In the genomic region with DNA sequence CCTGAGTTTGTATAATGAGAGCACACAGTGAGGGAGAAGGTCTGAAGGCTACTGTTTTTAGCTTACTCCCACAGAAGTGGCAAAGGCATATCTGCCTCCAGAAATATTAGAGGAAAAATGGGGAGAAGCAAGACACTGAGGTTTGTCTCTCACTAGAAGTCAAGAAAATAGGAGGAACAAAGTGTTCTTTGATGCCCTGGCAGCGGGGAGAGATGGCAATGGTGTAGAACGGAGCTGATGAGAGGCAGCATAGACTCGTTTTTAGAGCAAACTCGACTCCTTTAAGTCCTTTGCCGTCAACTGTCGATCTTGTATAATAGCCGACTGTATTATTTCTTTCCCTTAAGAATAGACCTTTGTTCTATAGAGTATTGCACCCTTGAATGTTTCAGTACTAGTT, we compare ENCODE assay signal across 20 cellular contexts.
DNase-seq lines count a peak whose midpoint lies in the region; ATAC-seq and TF ChIP-seq lines count a peak whose summit lies in the region.
"Had no signal": no experiment of that assay in that cellular context is flagged by ENCODE, and none has a peak within 500 bp of the region (broad histone marks: within the 10 kb centered on the region; RNA-seq: fewer than 3 reads in every experiment).

No MANE protein-coding gene starts in this region.

- H3K4me1 Mint-ChIP-seq in activated naive CD4-positive, alpha-beta T cell treated with anti-CD3 and anti-CD28 coated beads, Interleukin-2, amount 50 U/mL, for 24 hours = peaks cover 93% of the 10 kb centered on the region
- peaks cover 68% of the 10 kb centered on the region for H3K4me1 Mint-ChIP-seq in memory B cell
- no peaks in the 10 kb centered on the region for H3K4me1 Mint-ChIP-seq in glutamatergic neuron (ENCODE audit: low read depth, unreplicated experiment)
- H3K4me1 Mint-ChIP-seq in H9 = peaks cover 8% of the 10 kb centered on the region in 2 experiments

- no peak overlapping the region for H2BK120ac ChIP-seq in H9 (ENCODE audit: low read depth, low read length, poor library complexity, severe bottlenecking)

- H3K36me3 Mint-ChIP-seq in activated naive CD4-positive, alpha-beta T cell treated with anti-CD3 and anti-CD28 coated beads, Interleukin-2, amount 50 U/mL, for 24 hours = no peaks in the 10 kb centered on the region
- H3K36me3 Mint-ChIP-seq in activated naive CD4-positive, alpha-beta T cell treated with anti-CD3 and anti-CD28 coated beads, Interleukin-2, amount 50 U/mL, for 72 hours = peaks cover 5% of the 10 kb centered on the region in 2 donors
- peaks cover 10% of the 10 kb centered on the region for H3K36me3 Mint-ChIP-seq in memory B cell
- H3K36me3 Mint-ChIP-seq in glutamatergic neuron (ENCODE audit: unreplicated experiment) = no peaks in the 10 kb centered on the region
- no peaks in the 10 kb centered on the region for H3K36me3 Mint-ChIP-seq in H9 (ENCODE audit: insufficient read depth in 1 of 3, low read depth in 3 of 3)
- H3K36me3 Mint-ChIP-seq: WTC11 had no signal

- no peaks in the 10 kb centered on the region for H3K27me3 Mint-ChIP-seq in activated naive CD4-positive, alpha-beta T cell treated with anti-CD3 and anti-CD28 coated beads, Interleukin-2, amount 50 U/mL, for 24 hours
- H3K27me3 Mint-ChIP-seq in memory B cell = no peaks in the 10 kb centered on the region
- H3K27me3 Mint-ChIP-seq in glutamatergic neuron (ENCODE audit: unreplicated experiment) = no peaks in the 10 kb centered on the region
- no peaks in the 10 kb centered on the region for H3K27me3 Mint-ChIP-seq in H9 (ENCODE audit: low read depth)

- no peaks in the 10 kb centered on the region for H3K9me3 Mint-ChIP-seq in activated naive CD4-positive, alpha-beta T cell treated with anti-CD3 and anti-CD28 coated beads, Interleukin-2, amount 50 U/mL, for 24 hours
- no peaks in the 10 kb centered on the region for H3K9me3 Mint-ChIP-seq in activated naive CD4-positive, alpha-beta T cell treated with anti-CD3 and anti-CD28 coated beads, Interleukin-2, amount 50 U/mL, for 72 hours
- no peaks in the 10 kb centered on the region for H3K9me3 Mint-ChIP-seq in memory B cell
- no peaks in the 10 kb centered on the region for H3K9me3 Mint-ChIP-seq in glutamatergic neuron (ENCODE audit: unreplicated experiment)
- H3K9me3 Mint-ChIP-seq in H9 = no peaks in the 10 kb centered on the region
- H3K9me3 Mint-ChIP-seq: WTC11 had no signal

- H3K14ac ChIP-seq in H9 (ENCODE audit: insufficient read depth, low read length) = no peak overlapping the region

- H2AFZ ChIP-seq in H9 (ENCODE audit: low read length) = no peak overlapping the region

- no peak overlapping the region for H4K8ac ChIP-seq in H9 (replicated peaks; ENCODE audit: insufficient read length, low read depth, low read length)

- no peak overlapping the region for H3T11ph ChIP-seq in H9 (ENCODE audit: low read length)

- H3K79me1 ChIP-seq in H9 (ENCODE audit: insufficient read depth, low read depth, low read length, poor library complexity, severe bottlenecking) = no peaks in the 10 kb centered on the region

- no peak overlapping the region for H2AK5ac ChIP-seq in H9 (ENCODE audit: insufficient read length, low read length)

- TF ChIP-seq CTCF in glutamatergic neuron (IDR thresholded peaks at IDR 0.05; ENCODE audit: partially characterized antibody, unreplicated experiment) (no peak), H9 (conservative IDR thresholded peaks at IDR 0.05) (no peak)

- no peak overlapping the region for H2BK15ac ChIP-seq in H9 (ENCODE audit: low read depth, low read length)

- H3K4me2 ChIP-seq in H9 (ENCODE audit: insufficient read depth, insufficient read length, low read length) = no peak overlapping the region
- H3K4me2 ChIP-seq: SK-N-SH had no signal

- no CpG with 5 or more reads among the region's 7 CpGs for WGBS in H9 (ENCODE audit: extremely low coverage, insufficient read length, low lambda C conversion rate)

- ATAC-seq in activated naive CD4-positive, alpha-beta T cell treated with anti-CD3 and anti-CD28 coated beads, Interleukin-2, amount 50 U/mL, for 72 hours = no peak
- ATAC-seq in memory B cell (ENCODE audit: low read depth) (no peak), HG02642 (IDR thresholded peaks at IDR 0.05; ENCODE audit: poor library complexity, unreplicated experiment) (no peak)
- ATAC-seq: body of pancreas, PC-3, WTC11 had no signal

- H3K23ac ChIP-seq in H9 (ENCODE audit: insufficient read length, low read depth, low read length) = no peak overlapping the region

- H3K4me1 ChIP-seq in H9 (ENCODE audit: insufficient read depth, low read length) = no peaks in the 10 kb centered on the region
- H3K4me1 ChIP-seq: body of pancreas had no signal

- H4K91ac ChIP-seq in H9 (ENCODE audit: insufficient read length, low read depth, low read length) = no peak overlapping the region

- no peak overlapping the region for H2BK12ac ChIP-seq in H9 (ENCODE audit: insufficient read length, low read depth, low read length)

- no peak overlapping the region for H4K5ac ChIP-seq in H9 (ENCODE audit: insufficient read length, low read depth, low read length)

- no peak overlapping the region for H3K27ac ChIP-seq in H9 (ENCODE audit: insufficient read length, low read depth, low read length)
- H3K27ac ChIP-seq: body of pancreas, esophagus muscularis mucosa had no signal

- no peaks in the 10 kb centered on the region for H4K20me1 ChIP-seq in H9 (ENCODE audit: control insufficient read depth, insufficient read depth, insufficient read length)

- no peaks in the 10 kb centered on the region for H3K23me2 ChIP-seq in H9 (ENCODE audit: insufficient read length, low read depth, low read length, poor library complexity, severe bottlenecking)

- H3K79me2 ChIP-seq in H9 (ENCODE audit: insufficient read depth, low read length) = no peaks in the 10 kb centered on the region

- no peaks in the 10 kb centered on the region for H3K27me3 ChIP-seq in H9 (ENCODE audit: insufficient read depth, low read length)
- H3K27me3 ChIP-seq: body of pancreas, esophagus muscularis mucosa, MG63 had no signal

- H2BK20ac ChIP-seq in H9 (ENCODE audit: low read depth, low read length, poor library complexity, severe bottlenecking) = no peak overlapping the region

- no peak overlapping the region for H3K56ac ChIP-seq in H9 (ENCODE audit: insufficient read length, low read depth, low read length)

- H3K18ac ChIP-seq in H9 (ENCODE audit: insufficient read length, low read depth, low read length) = no peak overlapping the region

- DNase-seq in activated naive CD4-positive, alpha-beta T cell treated with anti-CD3 and anti-CD28 coated beads, Interleukin-2, amount 50 U/mL, for 16 hours = no peak
- DNase-seq in activated naive CD4-positive, alpha-beta T cell treated with anti-CD3 and anti-CD28 coated beads, Interleukin-2, amount 50 U/mL, for 72 hours (ENCODE audit: low spot score in 2 of 2) = no peak
- no peak for DNase-seq in memory B cell (ENCODE audit: low spot score in 2 of 2)
- DNase-seq in NCI-H2081 (lab: John Stamatoyannopoulos, UW) = no peak
- DNase-seq in glutamatergic neuron = no peak
- DNase-seq in H9 = no peak
- DNase-seq: body of pancreas, dermis blood vessel endothelial cell, HCEC 1CT, kidney glomerular epithelial cell, MG63, NCI-H2107, NCI-H69, PC-3, SK-N-SH, small intestine had no signal

- H3K27ac Mint-ChIP-seq in activated naive CD4-positive, alpha-beta T cell treated with anti-CD3 and anti-CD28 coated beads, Interleukin-2, amount 50 U/mL, for 24 hours = peak overlapping the region; percentile 98
- peak overlapping the region; percentile 83 to 95 for H3K27ac Mint-ChIP-seq in activated naive CD4-positive, alpha-beta T cell treated with anti-CD3 and anti-CD28 coated beads, Interleukin-2, amount 50 U/mL, for 72 hours
- H3K27ac Mint-ChIP-seq in memory B cell = peak overlapping the region; percentile 93
- no peak overlapping the region for H3K27ac Mint-ChIP-seq in glutamatergic neuron (ENCODE audit: unreplicated experiment)
- no peak overlapping the region for H3K27ac Mint-ChIP-seq in H9
- H3K27ac Mint-ChIP-seq: WTC11 had no signal

- no peaks in the 10 kb centered on the region for H3K9me3 ChIP-seq in H9 (ENCODE audit: control insufficient read depth, low read depth, low read length)
- H3K9me3 ChIP-seq: body of pancreas, esophagus muscularis mucosa, MG63, SK-N-SH had no signal

- H3K4ac ChIP-seq in H9 (ENCODE audit: low read depth, low read length) = no peak overlapping the region

- no peak overlapping the region for H2BK5ac ChIP-seq in H9 (ENCODE audit: insufficient read length, low read length)

- no peak overlapping the region for H3K9ac ChIP-seq in H9 (ENCODE audit: extremely low read depth, insufficient read length, low read length)
- H3K9ac ChIP-seq: SK-N-SH had no signal

- peak overlapping the region; percentile 85 for H3K4me3 Mint-ChIP-seq in activated naive CD4-positive, alpha-beta T cell treated with anti-CD3 and anti-CD28 coated beads, Interleukin-2, amount 50 U/mL, for 24 hours
- H3K4me3 Mint-ChIP-seq in memory B cell = no peak overlapping the region
- no peak overlapping the region for H3K4me3 Mint-ChIP-seq in glutamatergic neuron (ENCODE audit: unreplicated experiment)
- H3K4me3 Mint-ChIP-seq in H9 = no peak overlapping the region
- H3K4me3 Mint-ChIP-seq: WTC11 had no signal

Comparison
In these comparisons a context has a peak if more than half of its experiments do, and no peak if none do; other contexts are left out.
1. H3K27ac Mint-ChIP-seq: peak in activated naive CD4-positive, alpha-beta T cell treated with anti-CD3 and anti-CD28 coated beads, Interleukin-2, amount 50 U/mL, for 24 hours (single experiment), activated naive CD4-positive, alpha-beta T cell treated with anti-CD3 and anti-CD28 coated beads, Interleukin-2, amount 50 U/mL, for 72 hours (2 of 2) and memory B cell (single experiment); none in glutamatergic neuron (single experiment) and H9 (0 of 3).